ENCODE assay signal across 32 cellular contexts in the genomic region with DNA sequence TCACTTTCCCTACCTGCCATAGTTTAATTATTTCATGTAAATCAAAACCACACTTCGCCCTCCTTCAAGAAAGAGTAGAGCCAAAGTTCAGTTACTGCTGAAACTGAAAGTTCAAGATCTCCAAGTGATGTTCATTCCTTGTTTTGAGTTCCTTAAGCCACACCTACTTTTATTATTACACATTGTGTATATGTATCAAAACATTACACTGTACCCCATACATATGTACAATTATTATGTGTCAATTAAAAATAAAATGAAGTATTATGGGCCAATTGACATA.
DNase-seq lines count a peak whose midpoint lies in the region; ATAC-seq, FAIRE-seq and TF ChIP-seq lines count a peak whose summit lies in the region.
"Had no signal": no experiment of that assay in that cellular context is flagged by ENCODE, and none has a peak within 500 bp of the region (broad histone marks: within the 10 kb centered on the region; RNA-seq: fewer than 3 reads in every experiment).

No MANE protein-coding gene starts in this region.

- intact Hi-C loops in activated CD4-positive, alpha-beta T cell treated with anti-CD3 and anti-CD28 coated beads, Interleukin-2, amount 10 ng/mL, durations not matched to agents 24 days and 14 days (cut with micrococcal nuclease), result no loop called here
- intact Hi-C loops in OCI-LY7 (cut with micrococcal nuclease; ENCODE audit: unreplicated experiment), result no loop called here
- intact Hi-C loops in mammary epithelial cell (cut with micrococcal nuclease), result no loop called here

- POLR2A ChIA-PET in OCI-LY7 (lab: Charles Lee), result no interaction called here

- H3K79me2 ChIP-seq in OCI-LY7 (ENCODE audit: insufficient read depth, low read depth, low read length) (no peaks in the 10 kb centered on the region), mammary epithelial cell (ENCODE audit: insufficient read depth, low read length) (no peaks in the 10 kb centered on the region)

- no peak for TF ChIP-seq POLR2A in GM12891 (IDR thresholded peaks at IDR 0.05; ENCODE audit: low read depth, low read length)

- WGBS in mammary epithelial cell (ENCODE audit: low coverage, missing lambda C conversion rate), result 57% methylated on average over 1 of the region's 1 CpG

- H3K27ac ChIP-seq in OCI-LY7 (ENCODE audit: low read depth, low read length, poor library complexity, severe bottlenecking) (no peak overlapping the region), mammary epithelial cell (ENCODE audit: insufficient read depth, low read depth, low read length) (no peak overlapping the region)
- H3K27ac ChIP-seq: lower lobe of right lung, tibial artery had no signal

- FAIRE-seq in GM12891 (lab: Jason Lieb, UNC), result peak; percentile 20
- FAIRE-seq: A204.1, RCC 7860, small intestine, TTC549 had no signal

- no peaks in the 10 kb centered on the region for H3K36me3 ChIP-seq in OCI-LY7 (ENCODE audit: insufficient read depth, low read length)
- H3K36me3 ChIP-seq in mammary epithelial cell (ENCODE audit: insufficient read depth, low read length), result no peaks in the 10 kb centered on the region
- H3K36me3 ChIP-seq: lower lobe of right lung, tibial artery had no signal

- H4K20me1 ChIP-seq in OCI-LY7 (ENCODE audit: insufficient read depth, low read length), result no peaks in the 10 kb centered on the region
- no peaks in the 10 kb centered on the region for H4K20me1 ChIP-seq in mammary epithelial cell (ENCODE audit: insufficient read depth, low read length)

- H2AFZ ChIP-seq in OCI-LY7 (ENCODE audit: low read length), result 0 out of 2 replicates have a peak overlapping the region, but pooled peaks have one; percentile 5
- peak overlapping the region; percentile 59 for H2AFZ ChIP-seq in mammary epithelial cell (ENCODE audit: low read depth, low read length)

- in situ Hi-C loops in mammary epithelial cell (cut with MboI; ENCODE audit: low sequenced_read_pairs in 2 of 2) (no loop called here), GM13977 (cut with MboI; ENCODE audit: low pct_unique_long_range_greater_than_20kb, low sequenced_read_pairs, unreplicated experiment) (no loop called here)

- H3K9me2 ChIP-seq in OCI-LY7 (ENCODE audit: insufficient read depth, low read length), result no peaks in the 10 kb centered on the region

- H3K27me3 ChIP-seq in mammary epithelial cell (ENCODE audit: insufficient read depth, low read length), result no peaks in the 10 kb centered on the region
- H3K27me3 ChIP-seq: tibial artery had no signal

- H3K9me3 Mint-ChIP-seq in activated CD4-positive, alpha-beta T cell treated with anti-CD3 and anti-CD28 coated beads, Interleukin-2, amount 10 ng/mL, durations not matched to agents 24 days and 14 days, result no peaks in the 10 kb centered on the region
- H3K9me3 Mint-ChIP-seq: activated T-helper 1 cell treated with anti-CD3 and anti-CD28 coated beads, Interleukin-12 subunit alpha, Interleukin-12 subunit beta, Interleukin-2, Interleukin-4 antibody, amounts not matched to agents 30 ng/mL and 10 ng/mL and 1 ng/mL, durations not matched to agents 14 hours and 24 hours and 36 hours had no signal

- H3K9me3 ChIP-seq in OCI-LY7 (ENCODE audit: low read length) (no peaks in the 10 kb centered on the region), mammary epithelial cell (replicated peaks; ENCODE audit: insufficient read depth, low read length) (no peaks in the 10 kb centered on the region)
- H3K9me3 ChIP-seq: lower lobe of right lung, tibial artery had no signal

- H3K4me1 Mint-ChIP-seq in activated CD4-positive, alpha-beta T cell treated with anti-CD3 and anti-CD28 coated beads, Interleukin-2, amount 10 ng/mL, durations not matched to agents 24 days and 14 days, result peaks cover 2% of the 10 kb centered on the region
- H3K4me1 Mint-ChIP-seq: CD4-positive, alpha-beta memory T cell; T-cell had no signal

- no peak overlapping the region for H3K9ac ChIP-seq in mammary epithelial cell (ENCODE audit: insufficient read depth, low read length)

- no peak for TF ChIP-seq CTCF in OCI-LY7 (conservative IDR thresholded peaks at IDR 0.05; ENCODE audit: low read length)
- TF ChIP-seq CTCF in mammary epithelial cell (conservative IDR thresholded peaks at IDR 0.05 in 1 of 2, IDR thresholded peaks at IDR 0.05 in 1 of 2; ENCODE audit: extremely low read depth in 1 of 2, insufficient read depth in 1 of 2, low read depth in 1 of 2, low read length in 2 of 2), result no peak
- no peak for TF ChIP-seq CTCF in GM13977 (IDR thresholded peaks at IDR 0.05; ENCODE audit: extremely low read depth, insufficient read depth, missing control alignments)

- no peak for DNase-seq in activated CD4-positive, alpha-beta T cell treated with anti-CD3 and anti-CD28 coated beads, Interleukin-2, amount 10 ng/mL, durations not matched to agents 24 days and 14 days
- DNase-seq in activated CD4-positive, alpha-beta T cell treated with anti-CD3 and anti-CD28 coated beads for 48 hours, result no peak
- DNase-seq in GM12891 (ENCODE audit: insufficient read length, low spot score) (no peak), OCI-LY7 (ENCODE audit: low spot score) (no peak), mammary epithelial cell (no peak), GM13977 (ENCODE audit: low spot score) (no peak)
- DNase-seq: activated naive CD4-positive, alpha-beta T cell treated with anti-CD3 and anti-CD28 coated beads for 36 hours; CD4-positive, alpha-beta memory T cell; DMS 273 treated with DMSO at 0.1 percent for 48 hours; GDM1; head of caudate nucleus; Kasumi-1; lower lobe of right lung; NCI-H1092; NCI-H1694 treated with DMSO at 0.1 percent for 48 hours; NCI-H2171; NCI-H526; retina; SIG-M5; small intestine; stimulated activated CD4-positive, alpha-beta T cell treated with anti-CD3 and anti-CD28 coated beads, Interleukin-1b, Interleukin-23, amount 100 ng/mL, for 48 hours; stimulated activated CD8-positive, alpha-beta memory T cell treated with anti-CD3 and anti-CD28 coated beads, Interleukin-4, amount 100 ng/mL, for 48 hours; T-cell; tibial artery had no signal

- ATAC-seq in GM19395 (IDR thresholded peaks at IDR 0.05; ENCODE audit: unreplicated experiment) (no peak), GM18861 (IDR thresholded peaks at IDR 0.05; ENCODE audit: unreplicated experiment) (no peak)
- ATAC-seq: activated CD4-positive, CD25-positive, alpha-beta regulatory T cell treated with anti-CD3 and anti-CD28 coated beads, Interleukin-2, amount 50 U/mL, for 24 hours; lower lobe of right lung; natural killer cell treated with Interleukin-12 subunit alpha and Interleukin-12 subunit beta and Interleukin-15 and Interleukin-18, amount 100 ng/mL, for 72 hours; T-cell had no signal

- H3K4me3 ChIP-seq in OCI-LY7 (ENCODE audit: low read depth, low read length, poor library complexity, severe bottlenecking) (no peak overlapping the region), mammary epithelial cell (replicated peaks in 1 of 3; ENCODE audit: insufficient read depth in 1 of 3, low read depth in 2 of 3, low read length in 3 of 3) (no peak overlapping the region)
- H3K4me3 ChIP-seq: lower lobe of right lung, tibial artery had no signal

- peak overlapping the region; percentile 20 for H3K27ac Mint-ChIP-seq in activated CD4-positive, alpha-beta T cell treated with anti-CD3 and anti-CD28 coated beads, Interleukin-2, amount 10 ng/mL, durations not matched to agents 24 days and 14 days
- H3K27ac Mint-ChIP-seq: activated naive CD4-positive, alpha-beta T cell treated with anti-CD3 and anti-CD28 coated beads for 36 hours; activated T-helper 1 cell treated with anti-CD3 and anti-CD28 coated beads, Interleukin-12 subunit alpha, Interleukin-12 subunit beta, Interleukin-2, Interleukin-4 antibody, amounts not matched to agents 30 ng/mL and 10 ng/mL and 1 ng/mL, durations not matched to agents 14 hours and 24 hours and 36 hours; CD4-positive, alpha-beta memory T cell; natural killer cell treated with Interleukin-12 subunit alpha and Interleukin-12 subunit beta and Interleukin-15 and Interleukin-18, amount 100 ng/mL, for 72 hours; T-cell had no signal

- H3K4me3 Mint-ChIP-seq in activated CD4-positive, alpha-beta T cell treated with anti-CD3 and anti-CD28 coated beads, Interleukin-2, amount 10 ng/mL, durations not matched to agents 24 days and 14 days, result no peak overlapping the region
- H3K4me3 Mint-ChIP-seq: activated naive CD4-positive, alpha-beta T cell treated with anti-CD3 and anti-CD28 coated beads for 36 hours; activated T-helper 1 cell treated with anti-CD3 and anti-CD28 coated beads, Interleukin-12 subunit alpha, Interleukin-12 subunit beta, Interleukin-2, Interleukin-4 antibody, amounts not matched to agents 30 ng/mL and 10 ng/mL and 1 ng/mL, durations not matched to agents 14 hours and 24 hours and 36 hours; CD4-positive, alpha-beta memory T cell; natural killer cell treated with Interleukin-12 subunit alpha and Interleukin-12 subunit beta and Interleukin-15 and Interleukin-18, amount 100 ng/mL, for 72 hours; T-cell had no signal

- H3K4me2 ChIP-seq in OCI-LY7 (ENCODE audit: low read length), result no peak overlapping the region
- H3K4me2 ChIP-seq in mammary epithelial cell (ENCODE audit: insufficient read depth, low read depth, low read length), result no peak overlapping the region

- CTCF ChIA-PET in OCI-LY7 (lab: Charles Lee; ENCODE audit: unreplicated experiment) (no interaction called here), mammary epithelial cell (lab: Charles Lee; ENCODE audit: low non-redundant PET) (no interaction called here)

- BruUV-seq in OCI-LY7 (replicated peaks; lab: Mats Ljungman, UMichigan) (no TSS peak), mammary epithelial cell (replicated peaks; lab: Mats Ljungman, UMichigan) (no TSS peak)

- dilution Hi-C loops in mammary epithelial cell (cut with HindIII; ENCODE audit: low sequenced_read_pairs), result no loop called here

- no peaks in the 10 kb centered on the region for H3K27me3 Mint-ChIP-seq in activated CD4-positive, alpha-beta T cell treated with anti-CD3 and anti-CD28 coated beads, Interleukin-2, amount 10 ng/mL, durations not matched to agents 24 days and 14 days
- H3K27me3 Mint-ChIP-seq: CD4-positive, alpha-beta memory T cell; natural killer cell treated with Interleukin-12 subunit alpha and Interleukin-12 subunit beta and Interleukin-15 and Interleukin-18, amount 100 ng/mL, for 72 hours; T-cell had no signal

- no peaks in the 10 kb centered on the region for H3K4me1 ChIP-seq in OCI-LY7 (ENCODE audit: insufficient read depth, low read length, poor library complexity, severe bottlenecking)
- H3K4me1 ChIP-seq in mammary epithelial cell (ENCODE audit: insufficient read depth, low read length), result no peaks in the 10 kb centered on the region
- H3K4me1 ChIP-seq: lower lobe of right lung, tibial artery had no signal

- H3K36me3 Mint-ChIP-seq in activated CD4-positive, alpha-beta T cell treated with anti-CD3 and anti-CD28 coated beads, Interleukin-2, amount 10 ng/mL, durations not matched to agents 24 days and 14 days (ENCODE audit: low read depth), result no peaks in the 10 kb centered on the region
- H3K36me3 Mint-ChIP-seq: CD4-positive, alpha-beta memory T cell; natural killer cell treated with Interleukin-12 subunit alpha and Interleukin-12 subunit beta and Interleukin-15 and Interleukin-18, amount 100 ng/mL, for 72 hours; T-cell had no signal

TF ChIP-seq in GM12891, 5 proteins besides CTCF, POLR2A, EP300 and RAD21:
- TF ChIP-seq POLR2AphosphoS5 (IDR thresholded peaks at IDR 0.05; ENCODE audit: low read depth, low read length) (no peak), PAX5 (IDR thresholded peaks at IDR 0.05; ENCODE audit: insufficient read depth, low read length, severe bottlenecking) (no peak), SPI1 (IDR thresholded peaks at IDR 0.05; ENCODE audit: low read depth, low read length) (no peak), POU2F2 (IDR thresholded peaks at IDR 0.05; ENCODE audit: low read depth, low read length) (no peak)
